8 cellular contexts compared by ENCODE assay signal in genomic region chr2:130183500-130184373, GRCh38. TPM values are rescaled to one million over a fixed set of nuclear protein-coding genes. Genes with fewer than 3 reads are reported as not detected.
DNase-seq lines count a peak whose midpoint lies in the region; ATAC-seq, FAIRE-seq and TF ChIP-seq lines count a peak whose summit lies in the region.

No MANE protein-coding gene starts in this region.

- H3K27me3 ChIP-seq in HL-60 (ENCODE audit: insufficient read depth, poor library complexity, severe bottlenecking) (no peaks in the 10 kb centered on the region), GM12878 (replicated peaks in 1 of 2; ENCODE audit: control insufficient read depth in 2 of 2, insufficient read depth in 2 of 2, low read length in 1 of 2) (no peaks in the 10 kb centered on the region), lower lobe of right lung (ENCODE audit: low read depth) (no peaks in the 10 kb centered on the region)

- TF ChIP-seq CTCF in 22Rv1 (IDR thresholded peaks at IDR 0.05) (no peak), HL-60 (IDR thresholded peaks at IDR 0.05; ENCODE audit: insufficient read depth, low read length) (no peak), GM12878 (IDR thresholded peaks at IDR 0.05 in 2 of 3, conservative IDR thresholded peaks at IDR 0.05 in 1 of 3; ENCODE audit: control insufficient read depth in 2 of 3, extremely low read depth in 1 of 3, insufficient read depth in 1 of 3, low read depth in 3 of 3, low read length in 3 of 3) (no peak), lower lobe of right lung (IDR thresholded peaks at IDR 0.05) (no peak)

- in situ Hi-C loops in GM12878 (cut with MboI), result loop anchor here (5.0 kb wide), 1 partner anchor 154 kb away; no protein-coding TSS in a partner anchor

- H2AFZ ChIP-seq in GM12878 (ENCODE audit: control insufficient read depth, low read depth, low read length), result no peak overlapping the region

- CTCF ChIA-PET in GM12878 (lab: Yijun Ruan, JAX), result interaction anchor here (1.3 kb wide), 1 partner anchor 150 kb away, joined by 4 read pairs; no protein-coding TSS in a partner anchor

- no peaks in the 10 kb centered on the region for H3K9me3 ChIP-seq in GM12878 (replicated peaks; ENCODE audit: control insufficient read depth, insufficient read depth, low read length)
- no peaks in the 10 kb centered on the region for H3K9me3 ChIP-seq in lower lobe of right lung

- DNase-seq in HL-60 (ENCODE audit: low read depth in 1 of 2, low spot score in 1 of 2) (no peak), GM12878 (ENCODE audit: low read depth, low spot score) (no peak), lower lobe of right lung (no peak), OCI-M1 (lab: John Stamatoyannopoulos, UW) (no peak), GM19238 (ENCODE audit: insufficient read length, low spot score) (no peak), NCI-H345 treated with DMSO at 0.1 percent for 48 hours (lab: John Stamatoyannopoulos, UW; ENCODE audit: unreplicated experiment) (no peak)

- intact Hi-C loops in GM12878 (cut with micrococcal nuclease; ENCODE audit: unreplicated experiment) (no loop called here), lower lobe of right lung (cut with DNase I) (no loop called here)

- no peaks in the 10 kb centered on the region for H4K20me1 ChIP-seq in GM12878 (ENCODE audit: control insufficient read depth, insufficient read depth)

- TF ChIP-seq RAD21 in GM12878 (IDR thresholded peaks at IDR 0.05; ENCODE audit: insufficient read depth, low read depth, low read length), result no peak

- RAD21 ChIA-PET in GM12878 (lab: Charles Lee; ENCODE audit: unreplicated experiment), result no interaction called here

- no peak for FAIRE-seq in GM12878 (lab: Jason Lieb, UNC)

- BruUV-seq in GM12878 (replicated peaks; lab: Mats Ljungman, UMichigan), result no TSS peak

- peaks cover 44% of the 10 kb centered on the region for H3K79me2 ChIP-seq in GM12878 (ENCODE audit: control insufficient read depth, insufficient read depth, low read length)

- peak overlapping the region; percentile 92 for H3K4me2 ChIP-seq in GM12878 (ENCODE audit: control insufficient read depth, insufficient read depth)

- ATAC-seq in GM12878 (no peak), lower lobe of right lung (no peak), GM21717 (IDR thresholded peaks at IDR 0.05; ENCODE audit: unreplicated experiment) (no peak)

- H3K27ac ChIP-seq in 22Rv1 (peak overlapping the region; percentile 69; the same call in 1 of the 2 replicates), HL-60 (replicated peaks) (peak overlapping the region; percentile 97; the same call in 1 of the 2 replicates), GM12878 (ENCODE audit: control insufficient read depth, insufficient read depth) (peak overlapping the region; percentile 70; the same call in 1 of the 2 replicates), lower lobe of right lung (no peak overlapping the region)

- H3K4me1 ChIP-seq in GM12878 (ENCODE audit: control insufficient read depth, insufficient read depth, low read length) (no peaks in the 10 kb centered on the region; the same call in 1 of the 2 replicates), lower lobe of right lung (peaks cover 19% of the 10 kb centered on the region)

- 88% methylated on average over 22 of the region's 27 CpGs for WGBS in GM12878 (ENCODE audit: insufficient coverage, insufficient replicate concordance, low lambda C conversion rate, missing lambda C conversion rate)

- no peak for TF ChIP-seq EP300 in GM12878 (IDR thresholded peaks at IDR 0.05; ENCODE audit: borderline replicate concordance in 1 of 2, control insufficient read depth in 1 of 2, low read depth in 2 of 2, low read length in 2 of 2)

- POLR2A ChIA-PET in GM12878 (lab: Charles Lee), result interaction anchor here (0.5 kb wide), 1 partner anchor 53 kb away, joined by 4 read pairs; no protein-coding TSS in a partner anchor

- H3K4me3 ChIP-seq in HL-60 (replicated peaks; ENCODE audit: insufficient read depth, low read length) (peak overlapping the region; percentile 94), GM12878 (peak overlapping the region; percentile 83), lower lobe of right lung (peak overlapping the region; percentile 92)

- no peak for TF ChIP-seq POLR2A in GM12878 (IDR thresholded peaks at IDR 0.05; ENCODE audit: low read depth, low read length)

- SMC1A ChIA-PET in GM12878 (lab: Charles Lee; ENCODE audit: uncharacterized antibody, unreplicated experiment), result no interaction called here

- peak overlapping the region; percentile 73; the same call in 1 of the 2 replicates for H3K9ac ChIP-seq in GM12878 (ENCODE audit: control insufficient read depth, insufficient read depth, low read length)

- H3K36me3 ChIP-seq in GM12878 (ENCODE audit: control insufficient read depth in 2 of 2, insufficient read depth in 2 of 2, low read length in 1 of 2), result no peaks in the 10 kb centered on the region; a peak in 1 of 4 replicates
- H3K36me3 ChIP-seq in lower lobe of right lung, result no peaks in the 10 kb centered on the region

RNA-seq across cellular contexts. Expression of gene MZT2B, which starts 1.7 kb away (rescaled TPM):
- total RNA-seq in GM12878 (2013; cell fraction: nucleolus; rRNA removed), result 32.3 and 32.4 TPM in 2 replicates
- total RNA-seq in GM12878 (2014; rRNA removed), result 321 and 369 TPM in 2 replicates
- total RNA-seq in GM12878 (2014; rRNA removed; fragmentation: Illumina TruSeq; extraction: Trizol), result 45.7 and 51.5 TPM in 2 replicates
- total RNA-seq in GM12878 (2021), result 399 and 409 TPM in 2 replicates
- 73.9 TPM for polyA plus RNA-seq in GM12878 (2011; ENCODE audit: low read depth)
- 60.4 and 104 TPM in 2 replicates for polyA plus RNA-seq in GM12878 (2011; rRNA removed)
- polyA plus RNA-seq in GM12878 (2011; cell fraction: cytosol; rRNA removed), result 73.9 and 197 TPM in 2 replicates
- polyA plus RNA-seq in GM12878 (2011; cell fraction: nucleus; rRNA removed), result 64.2 and 65.3 TPM in 2 replicates
- 257 and 266 TPM in 2 replicates for polyA plus RNA-seq in GM12878 (2012)
- polyA plus RNA-seq in GM12878 (2014; fragmentation: Illumina TruSeq; extraction: Trizol), result 7.2 TPM in 1 of 2 replicates, not detected in the other
- polyA plus RNA-seq in GM12878 (2014; fragmentation: Nextera tagmentation; extraction: Ambion mirVana), result 10 to 100 TPM in 1 of 2 experiments, 1 to 10 TPM in 1; 6.3 to 20.4 TPM
- 292 and 388 TPM in 2 replicates for polyA plus RNA-seq in GM12878 (2014; rRNA removed)
- 100 to 1,000 TPM; 294 to 320 TPM for polyA plus RNA-seq in GM12878 (2016; fragmentation: Nextera tagmentation; extraction: Ambion mirVana)
- 6.4 and 15.5 TPM in 2 replicates for polyA minus RNA-seq in GM12878 (2011; rRNA and poly(A)+ RNA removed)
- polyA minus RNA-seq in GM12878 (2011; cell fraction: cytosol; rRNA and poly(A)+ RNA removed), result 32.7 and 37.4 TPM in 2 replicates
- polyA minus RNA-seq in GM12878 (2011; cell fraction: nucleus; rRNA and poly(A)+ RNA removed), result 19.1 and 33.1 TPM in 2 replicates
- 125 TPM for total RNA-seq in lower lobe of right lung

RNA-seq across cellular contexts. Expression of gene SMPD4, which starts 2.3 kb away (rescaled TPM):
- 50.9 and 62.7 TPM in 2 replicates for total RNA-seq in GM12878 (2013; cell fraction: nucleolus; rRNA removed)
- total RNA-seq in GM12878 (2014; rRNA removed) (36.1 and 45.9 TPM in 2 replicates), GM12878 (2014; rRNA removed; fragmentation: Illumina TruSeq; extraction: Trizol) (23.7 and 27.1 TPM in 2 replicates), GM12878 (2021) (78.2 and 79.5 TPM in 2 replicates), lower lobe of right lung (35.7 TPM)
- polyA plus RNA-seq in GM12878 (2011; ENCODE audit: low read depth), result 24.0 TPM
- polyA plus RNA-seq in GM12878 (2011; rRNA removed) (13.7 and 26.0 TPM in 2 replicates), GM12878 (2014; fragmentation: Illumina TruSeq; extraction: Trizol) (23.4 and 45.4 TPM in 2 replicates), GM12878 (2014; fragmentation: Nextera tagmentation; extraction: Ambion mirVana) (10 to 100 TPM in 1 of 2 experiments, 1 to 10 TPM in 1; 5.0 to 10.4 TPM), GM12878 (2014; rRNA removed) (60.4 and 62.8 TPM in 2 replicates), GM12878 (2016; fragmentation: Nextera tagmentation; extraction: Ambion mirVana) (10 to 100 TPM; 79.0 to 82.0 TPM)
- 40.3 and 41.5 TPM in 2 replicates for polyA plus RNA-seq in GM12878 (2011; cell fraction: cytosol; rRNA removed)
- polyA plus RNA-seq in GM12878 (2011; cell fraction: nucleus; rRNA removed), result 206 and 236 TPM in 2 replicates
- polyA plus RNA-seq in GM12878 (2012), result 45.1 and 45.4 TPM in 2 replicates
- 30.1 and 47.9 TPM in 2 replicates for polyA minus RNA-seq in GM12878 (2011; rRNA and poly(A)+ RNA removed)
- 31.5 and 33.1 TPM in 2 replicates for polyA minus RNA-seq in GM12878 (2011; cell fraction: cytosol; rRNA and poly(A)+ RNA removed)
- 49.7 and 96.1 TPM in 2 replicates for polyA minus RNA-seq in GM12878 (2011; cell fraction: nucleus; rRNA and poly(A)+ RNA removed)

RNA-seq across cellular contexts. Expression of gene TUBA3E, which starts 14.5 kb away (rescaled TPM):
- not detected in 2 replicates for total RNA-seq in GM12878 (2013; cell fraction: nucleolus; rRNA removed)
- total RNA-seq in GM12878 (2014; rRNA removed) (not detected in 2 replicates), GM12878 (2014; rRNA removed; fragmentation: Illumina TruSeq; extraction: Trizol) (not detected in 2 replicates), GM12878 (2021) (not detected in 2 replicates), lower lobe of right lung (not detected)
- polyA plus RNA-seq in GM12878 (2011; ENCODE audit: low read depth), result not detected
- polyA plus RNA-seq in GM12878 (2011; rRNA removed) (not detected in 2 replicates), GM12878 (2014; fragmentation: Illumina TruSeq; extraction: Trizol) (not detected in 2 replicates), GM12878 (2014; fragmentation: Nextera tagmentation; extraction: Ambion mirVana) (not detected), GM12878 (2014; rRNA removed) (not detected in 2 replicates), GM12878 (2016; fragmentation: Nextera tagmentation; extraction: Ambion mirVana) (not detected)
- not detected in 2 replicates for polyA plus RNA-seq in GM12878 (2011; cell fraction: cytosol; rRNA removed)
- not detected in 2 replicates for polyA plus RNA-seq in GM12878 (2011; cell fraction: nucleus; rRNA removed)
- not detected in 2 replicates for polyA plus RNA-seq in GM12878 (2012)
- polyA minus RNA-seq in GM12878 (2011; rRNA and poly(A)+ RNA removed), result not detected in 2 replicates
- not detected in 2 replicates for polyA minus RNA-seq in GM12878 (2011; cell fraction: cytosol; rRNA and poly(A)+ RNA removed)
- polyA minus RNA-seq in GM12878 (2011; cell fraction: nucleus; rRNA and poly(A)+ RNA removed), result not detected in 2 replicates

RNA-seq across cellular contexts. Expression of gene CCDC74B, which starts 38.8 kb away (rescaled TPM):
- 6.1 and 10.3 TPM in 2 replicates for total RNA-seq in GM12878 (2013; cell fraction: nucleolus; rRNA removed)
- 15.3 and 17.9 TPM in 2 replicates for total RNA-seq in GM12878 (2014; rRNA removed)
- total RNA-seq in GM12878 (2014; rRNA removed; fragmentation: Illumina TruSeq; extraction: Trizol), result 6.1 and 7.2 TPM in 2 replicates
- 14.4 and 15.3 TPM in 2 replicates for total RNA-seq in GM12878 (2021)
- polyA plus RNA-seq in GM12878 (2011; ENCODE audit: low read depth), result 2.8 TPM
- polyA plus RNA-seq in GM12878 (2011; rRNA removed), result 8.9 and 10.7 TPM in 2 replicates
- 13.9 and 21.5 TPM in 2 replicates for polyA plus RNA-seq in GM12878 (2011; cell fraction: cytosol; rRNA removed)
- 98.8 and 108 TPM in 2 replicates for polyA plus RNA-seq in GM12878 (2011; cell fraction: nucleus; rRNA removed)
- 6.3 and 7.4 TPM in 2 replicates for polyA plus RNA-seq in GM12878 (2012)
- 2.2 and 6.5 TPM in 2 replicates for polyA plus RNA-seq in GM12878 (2014; fragmentation: Illumina TruSeq; extraction: Trizol)
- polyA plus RNA-seq in GM12878 (2014; fragmentation: Nextera tagmentation; extraction: Ambion mirVana), result 1 to 10 TPM in 1 of 2 experiments, under 1 TPM in 1; 0.52 to 2.9 TPM
- 21.2 and 26.2 TPM in 2 replicates for polyA plus RNA-seq in GM12878 (2014; rRNA removed)
- polyA plus RNA-seq in GM12878 (2016; fragmentation: Nextera tagmentation; extraction: Ambion mirVana), result 10 to 100 TPM in 1 of 2 experiments, 1 to 10 TPM in 1; 8.8 to 11.3 TPM
- polyA minus RNA-seq in GM12878 (2011; rRNA and poly(A)+ RNA removed), result 2.9 and 8.8 TPM in 2 replicates
- 1.9 and 2.4 TPM in 2 replicates for polyA minus RNA-seq in GM12878 (2011; cell fraction: cytosol; rRNA and poly(A)+ RNA removed)
- polyA minus RNA-seq in GM12878 (2011; cell fraction: nucleus; rRNA and poly(A)+ RNA removed), result 9.1 and 10.7 TPM in 2 replicates
- 7.2 TPM for total RNA-seq in lower lobe of right lung

RNA-seq across cellular contexts. Expression of gene POTEF, which starts 54.7 kb away (rescaled TPM):
- total RNA-seq in GM12878 (2013; cell fraction: nucleolus; rRNA removed), result not detected in 2 replicates
- 0.11 TPM in 1 of 2 replicates, not detected in the other for total RNA-seq in GM12878 (2014; rRNA removed)
- total RNA-seq in GM12878 (2014; rRNA removed; fragmentation: Illumina TruSeq; extraction: Trizol), result not detected in 2 replicates
- total RNA-seq in GM12878 (2021), result not detected in 2 replicates
- polyA plus RNA-seq in GM12878 (2011; ENCODE audit: low read depth), result not detected
- not detected in 2 replicates for polyA plus RNA-seq in GM12878 (2011; rRNA removed)
- not detected in 2 replicates for polyA plus RNA-seq in GM12878 (2011; cell fraction: cytosol; rRNA removed)
- polyA plus RNA-seq in GM12878 (2011; cell fraction: nucleus; rRNA removed), result not detected in 2 replicates
- not detected in 2 replicates for polyA plus RNA-seq in GM12878 (2012)
- polyA plus RNA-seq in GM12878 (2014; fragmentation: Illumina TruSeq; extraction: Trizol), result 0.03 TPM in 1 of 2 replicates, not detected in the other
- not detected for polyA plus RNA-seq in GM12878 (2014; fragmentation: Nextera tagmentation; extraction: Ambion mirVana)
- polyA plus RNA-seq in GM12878 (2014; rRNA removed), result 0.05 TPM in 1 of 2 replicates, not detected in the other
- not detected for polyA plus RNA-seq in GM12878 (2016; fragmentation: Nextera tagmentation; extraction: Ambion mirVana)
- polyA minus RNA-seq in GM12878 (2011; rRNA and poly(A)+ RNA removed), result not detected in 2 replicates
- not detected in 2 replicates for polyA minus RNA-seq in GM12878 (2011; cell fraction: cytosol; rRNA and poly(A)+ RNA removed)
- polyA minus RNA-seq in GM12878 (2011; cell fraction: nucleus; rRNA and poly(A)+ RNA removed), result not detected in 2 replicates
- not detected for total RNA-seq in lower lobe of right lung
